ENCODE assay signal across 8 cellular contexts in genomic region chr18:13216732-13217465, GRCh38. TPM values are rescaled to one million over a fixed set of nuclear protein-coding genes. Genes with fewer than 3 reads are reported as not detected.
DNase-seq lines count a peak whose midpoint lies in the region; ATAC-seq and TF ChIP-seq lines count a peak whose summit lies in the region.

No MANE protein-coding gene starts in this region.

- H3K9me3 ChIP-seq in adrenal gland (replicated peaks in 1 of 3): no peaks in the 10 kb centered on the region

- peak overlapping the region; percentile 75 to 93 (median 83) for H3K27ac Mint-ChIP-seq in CD14-positive monocyte

- CTCF ChIA-PET in RWPE1 (lab: Yijun Ruan, JAX): interaction anchor here (0.5 to 1.2 kb wide), 8 partner anchors 13 to 664 kb away, joined by 3 to 8 read pairs (median 3); no protein-coding TSS in a partner anchor

- H3K27me3 Mint-ChIP-seq in CD14-positive monocyte (ENCODE audit: low read depth in 3 of 3): peaks cover 14 to 21% (median 14%) of the 10 kb centered on the region in 3 donors

- H3K4me3 Mint-ChIP-seq in CD14-positive monocyte: peak overlapping the region; percentile 84 to 87

- WGBS in adrenal gland, 4 donors: 3 to 31% (median 8%) methylated on average over 3 to 59 of the region's 59 CpGs

- H3K27ac ChIP-seq in RWPE1 (peak overlapping the region; percentile 45), adrenal gland (peak overlapping the region in 4 of 5 donors; percentile 76 to 93 (median 88))

- DNase-seq in CD14-positive monocyte (ENCODE audit: low spot score) (no peak), RWPE1 (ENCODE audit: low spot score) (no peak), adrenal gland (peak in 6 of 7 donors; percentile 46 to 68 (median 49)), iPS-NIHi11 (ENCODE audit: low spot score) (peak; percentile 75), NCI-H1694 (lab: John Stamatoyannopoulos, UW) (no peak)
- DNase-seq in stimulated activated CD4-positive, alpha-beta T cell treated with anti-CD3 and anti-CD28 coated beads, Interleukin-12 subunit alpha, Interleukin-12 subunit beta, amount 100 ng/mL, for 4 hours: peak; percentile 49

- no peaks in the 10 kb centered on the region for H3K27me3 ChIP-seq in adrenal gland

- POLR2A ChIA-PET in RWPE1 (lab: Yijun Ruan, JAX; ENCODE audit: low non-redundant PET): no interaction called here

- no peak for TF ChIP-seq POLR2A in adrenal gland (IDR thresholded peaks at IDR 0.05)

- no peaks in the 10 kb centered on the region for H3K36me3 ChIP-seq in adrenal gland (replicated peaks in 1 of 2)

- peaks cover 0 to 3% of the 10 kb centered on the region in 2 donors for H3K36me3 Mint-ChIP-seq in CD14-positive monocyte

- peak overlapping the region in 2 of 4 donors; percentile 83 to 91 for H3K4me3 ChIP-seq in adrenal gland

- peaks cover 58% of the 10 kb centered on the region for H3K4me1 Mint-ChIP-seq in CD14-positive monocyte

- peaks cover 24 to 41% of the 10 kb centered on the region in 2 donors for H3K4me1 ChIP-seq in adrenal gland (replicated peaks in 1 of 2)

- no peaks in the 10 kb centered on the region for H3K9me3 Mint-ChIP-seq in CD14-positive monocyte

- intact Hi-C loops in CD14-positive monocyte (cut with micrococcal nuclease) (loop anchor here (5.0 to 10.0 kb wide), 6 partner anchors 238 to 510 kb away; partner anchors contain the start of genes FAM210A (in 1 of the 2) and RNMT (in 1 of the 2)), adrenal gland (cut with DNase I) (loop anchor here (5.0 to 10.0 kb wide), 2 partner anchors 310 to 418 kb away; no protein-coding TSS in a partner anchor)

- TF ChIP-seq CTCF in CD14-positive monocyte (IDR thresholded peaks at IDR 0.05) (peak; percentile 50), RWPE1 (conservative IDR thresholded peaks at IDR 0.05; ENCODE audit: low read depth) (peak; percentile 67), adrenal gland (IDR thresholded peaks at IDR 0.05) (peak in 3 of 6 experiments; percentile 20 to 57 (median 32))

- ATAC-seq in GM21576 (IDR thresholded peaks at IDR 0.05; ENCODE audit: unreplicated experiment) (peak; percentile 43), GM19463 (IDR thresholded peaks at IDR 0.05; ENCODE audit: unreplicated experiment) (no peak)

RNA-seq across cellular contexts. Expression of gene LDLRAD4, which starts 1.7 kb away (rescaled TPM):
- polyA plus RNA-seq in CD14-positive monocyte: 10 to 100 TPM; 13.5 to 13.8 TPM
- total RNA-seq in adrenal gland: 10 to 100 TPM; 26.1 to 64.5 (median 47.7) TPM
- 10 to 100 TPM in 1 of 3 donors, 1 to 10 TPM in 2; 3.9 to 16.6 (median 8.9) TPM for polyA plus RNA-seq in adrenal gland

Comparison
In these comparisons a context has a peak if more than half of its experiments do, and no peak if none do; other contexts are left out.
1. DNase-seq: peak in adrenal gland (6 of 7), iPS-NIHi11 (single experiment) and stimulated activated CD4-positive, alpha-beta T cell treated with anti-CD3 and anti-CD28 coated beads, Interleukin-12 subunit alpha, Interleukin-12 subunit beta, amount 100 ng/mL, for 4 hours (single experiment); none in CD14-positive monocyte (single experiment), RWPE1 (single experiment) and NCI-H1694 (single experiment).